Comparison of ENCODE assay signal across 9 cellular contexts in the genomic region with DNA sequence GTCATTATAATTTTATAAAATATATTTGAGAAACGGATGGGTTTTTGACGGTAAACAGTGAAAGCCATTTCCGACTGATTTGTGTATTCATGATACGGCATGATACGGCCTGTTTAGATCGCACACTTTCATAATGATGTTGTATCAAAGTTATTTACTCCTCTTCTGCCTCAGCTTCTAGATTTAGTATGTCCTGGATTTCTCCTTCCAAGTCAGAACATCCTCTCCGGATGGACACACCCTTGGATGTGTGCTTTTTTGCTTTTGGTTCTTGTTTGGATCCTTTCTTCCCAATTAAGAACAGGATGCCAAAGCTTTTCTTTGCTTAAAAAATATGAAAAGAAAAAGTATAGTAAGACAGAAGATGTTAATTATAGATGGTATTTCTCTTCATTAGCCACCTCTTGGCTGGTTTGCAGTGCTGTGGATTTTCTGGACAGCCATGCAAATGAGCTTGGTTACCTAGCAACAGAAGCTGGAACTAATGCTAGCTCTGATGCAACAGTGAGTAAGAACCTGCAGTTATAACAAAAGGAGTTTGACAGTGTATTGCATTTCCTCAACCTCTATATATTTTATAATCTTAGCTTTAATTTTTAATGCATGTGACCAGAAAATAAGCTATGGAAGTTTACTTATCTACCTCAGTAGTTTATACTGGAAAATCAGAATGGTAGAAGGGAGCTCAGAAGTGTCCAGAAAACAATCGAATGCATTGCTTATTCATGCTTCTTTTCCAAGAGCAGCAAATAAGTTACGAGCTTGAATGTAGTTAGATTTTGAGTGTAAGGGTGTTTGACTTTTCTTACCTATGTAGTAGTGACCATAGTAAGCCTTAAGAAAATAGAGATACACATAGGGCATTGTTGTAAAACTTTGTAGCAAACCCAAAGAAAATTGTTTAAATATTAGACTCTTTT. TPM values are rescaled to one million over a fixed set of nuclear protein-coding genes. Genes with fewer than 3 reads are reported as not detected.
DNase-seq lines count a peak whose midpoint lies in the region; ATAC-seq and TF ChIP-seq lines count a peak whose summit lies in the region.
"Had no signal": no experiment of that assay in that cellular context is flagged by ENCODE, and none has a peak within 500 bp of the region (broad histone marks: within the 10 kb centered on the region; RNA-seq: fewer than 3 reads in every experiment).

No MANE protein-coding gene starts in this region.

- H3F3A ChIP-seq in GM23248 (ENCODE audit: insufficient read depth), result no peaks in the 10 kb centered on the region

- 45 to 46% methylated on average over 9 of the region's 9 CpGs for WGBS in GM23248 (ENCODE audit: low coverage in 1 of 2, low lambda C conversion rate in 2 of 2, missing lambda C conversion rate in 2 of 2), 2 experiments

- H2AFZ ChIP-seq in GM23248 (peak overlapping the region; percentile 80), OCI-LY7 (ENCODE audit: low read length) (no peak overlapping the region)

- no peaks in the 10 kb centered on the region for H3K27me3 ChIP-seq in GM23248 (replicated peaks; ENCODE audit: insufficient read depth)

- H3K4me1 ChIP-seq in GM23248 (ENCODE audit: insufficient read depth), result peaks cover 16% of the 10 kb centered on the region
- H3K4me1 ChIP-seq in OCI-LY7 (ENCODE audit: insufficient read depth, low read length, poor library complexity, severe bottlenecking), result peaks cover 6% of the 10 kb centered on the region

- intact Hi-C loops in OCI-LY7 (cut with micrococcal nuclease; ENCODE audit: unreplicated experiment), result no loop called here

- H3K9me3 ChIP-seq in GM23248 (ENCODE audit: low read depth) (no peaks in the 10 kb centered on the region), OCI-LY7 (ENCODE audit: low read length) (peaks cover 23% of the 10 kb centered on the region; the same call in 1 of the 2 replicates)

- peak overlapping the region; percentile 63 for H3K9ac ChIP-seq in GM23248
- H3K9ac ChIP-seq: KMS-11 had no signal

- peak overlapping the region; percentile 72 for H3K4me2 ChIP-seq in GM23248 (ENCODE audit: unreplicated experiment)
- H3K4me2 ChIP-seq in OCI-LY7 (ENCODE audit: low read length), result no peak overlapping the region
- H3K4me2 ChIP-seq: KMS-11 had no signal

- no peaks in the 10 kb centered on the region for H3K9me2 ChIP-seq in GM23248 (ENCODE audit: insufficient read depth)
- no peaks in the 10 kb centered on the region for H3K9me2 ChIP-seq in OCI-LY7 (ENCODE audit: insufficient read depth, low read length)

- no TSS peak for BruUV-seq in OCI-LY7 (replicated peaks; lab: Mats Ljungman, UMichigan)

- in situ Hi-C loops in GM23248 (cut with MboI), result no loop called here

- H3K4me3 ChIP-seq in GM23248 (peak overlapping the region; percentile 57), OCI-LY7 (ENCODE audit: low read depth, low read length, poor library complexity, severe bottlenecking) (no peak overlapping the region), retinal pigment epithelial cell (ENCODE audit: low read length) (no peak overlapping the region)

- DNase-seq in COR-L47 (lab: John Stamatoyannopoulos, UW), result peak; percentile 21
- peak; percentile 96 for DNase-seq in GM23248
- DNase-seq in OCI-LY7 (ENCODE audit: low spot score), result peak; percentile 67
- peak; percentile 82 for DNase-seq in fibroblast of gingiva (ENCODE audit: low read depth)
- peak; percentile 55 for DNase-seq in retinal pigment epithelial cell (ENCODE audit: low read depth)
- no peak for DNase-seq in OCI-M2 (lab: John Stamatoyannopoulos, UW; ENCODE audit: unreplicated experiment)

- H3K79me2 ChIP-seq in GM23248 (ENCODE audit: insufficient read depth) (peaks cover 81% of the 10 kb centered on the region), OCI-LY7 (ENCODE audit: insufficient read depth, low read depth, low read length) (peaks cover 61% of the 10 kb centered on the region)

- CTCF ChIA-PET in OCI-LY7 (lab: Charles Lee; ENCODE audit: unreplicated experiment), result interaction anchor here (1.1 kb wide), 1 partner anchor 13 kb away, joined by 4 read pairs; no protein-coding TSS in a partner anchor

- H4K20me1 ChIP-seq in GM23248 (ENCODE audit: insufficient read depth), result no peaks in the 10 kb centered on the region
- 0 out of 2 replicates have a peak, but pooled peaks cover 4% of the 10 kb centered on the region for H4K20me1 ChIP-seq in OCI-LY7 (ENCODE audit: insufficient read depth, low read length)

- POLR2A ChIA-PET in OCI-LY7 (lab: Charles Lee), result interaction anchor here (0.5 to 1.4 kb wide), 6 partner anchors 13 to 547 kb away, joined by 3 to 9 read pairs (median 4); a partner anchor contains a TSS

- H3K36me3 ChIP-seq in GM23248 (ENCODE audit: low read depth) (peaks cover 14% of the 10 kb centered on the region; the same call in 1 of the 2 replicates), OCI-LY7 (ENCODE audit: insufficient read depth, low read length) (peaks cover 96% of the 10 kb centered on the region)

- TF ChIP-seq CTCF in OCI-LY7 (conservative IDR thresholded peaks at IDR 0.05; ENCODE audit: low read length) (no peak), retinal pigment epithelial cell (conservative IDR thresholded peaks at IDR 0.05; ENCODE audit: low read depth, low read length) (no peak)

- H3K27ac ChIP-seq in GM23248 (peak overlapping the region; percentile 82), OCI-LY7 (ENCODE audit: low read depth, low read length, poor library complexity, severe bottlenecking) (no peak overlapping the region)
- H3K27ac ChIP-seq: KMS-11 had no signal

- ATAC-seq in GM21360 (IDR thresholded peaks at IDR 0.05; ENCODE audit: unreplicated experiment) (no peak), HG03460 (IDR thresholded peaks at IDR 0.05; ENCODE audit: unreplicated experiment) (no peak)

RNA-seq across cellular contexts. Expression of a gene that starts 27.9 kb away (rescaled TPM):
- total RNA-seq in GM23248 (2014; rRNA removed; shearing (Covaris generic)), result 21.2 and 38.1 TPM in 2 replicates
- 6.8 and 7.2 TPM in 2 replicates for polyA plus RNA-seq in GM23248 (2016; fragmentation: Nextera tagmentation; extraction: Ambion mirVana)
- total RNA-seq in OCI-LY7 (2014; rRNA removed; shearing (Covaris generic)), result 55.2 and 60.6 TPM in 2 replicates
- total RNA-seq in OCI-LY7 (2022), result 62.7 and 73.7 TPM in 2 replicates

RNA-seq across cellular contexts. Expression of a gene that starts 42.7 kb away (rescaled TPM):
- 0.86 TPM in 1 of 2 replicates, not detected in the other for total RNA-seq in GM23248 (2014; rRNA removed; shearing (Covaris generic))
- polyA plus RNA-seq in GM23248 (2016; fragmentation: Nextera tagmentation; extraction: Ambion mirVana), result not detected in 2 replicates
- total RNA-seq in OCI-LY7 (2014; rRNA removed; shearing (Covaris generic)), result not detected in 2 replicates
- not detected in 2 replicates for total RNA-seq in OCI-LY7 (2022)
